Comparison of ENCODE assay signal across 9 cellular contexts in genomic region chr2:228318218-228318617, GRCh38.
A peak's percentile ranks its signal among the peaks of the same experiment; 100 is the strongest.
DNase-seq lines count a peak whose midpoint lies in the region; ATAC-seq and TF ChIP-seq lines count a peak whose summit lies in the region.
"Had no signal": no experiment of that assay in that cellular context is flagged by ENCODE, and none has a peak within 500 bp of the region (broad histone marks: within the 10 kb centered on the region; RNA-seq: fewer than 3 reads in every experiment).

No MANE protein-coding gene starts in this region.

- no peaks in the 10 kb centered on the region for H3K36me3 Mint-ChIP-seq in CD4-positive, alpha-beta memory T cell
- H3K36me3 Mint-ChIP-seq: activated naive CD8-positive, alpha-beta T cell had no signal

- no peak overlapping the region for H3K4me3 ChIP-seq in AG09309 (ENCODE audit: control insufficient read depth, low read depth, low read length)
- H3K4me3 ChIP-seq in OCI-LY7 (ENCODE audit: low read depth, low read length, poor library complexity, severe bottlenecking) = no peak overlapping the region
- H3K4me3 ChIP-seq in heart right ventricle = no peak overlapping the region
- H3K4me3 ChIP-seq in CD4-positive, alpha-beta memory T cell (ENCODE audit: low read length in 2 of 2) = no peak overlapping the region

- H3K9me3 Mint-ChIP-seq in CD4-positive, alpha-beta memory T cell = peaks cover 0 to 2% (median 2%) of the 10 kb centered on the region in 8 donors

- H3K4me1 Mint-ChIP-seq in CD4-positive, alpha-beta memory T cell = no peaks in the 10 kb centered on the region

- H3K27me3 ChIP-seq in heart right ventricle = no peaks in the 10 kb centered on the region
- no peaks in the 10 kb centered on the region for H3K27me3 ChIP-seq in CD4-positive, alpha-beta memory T cell (ENCODE audit: insufficient read depth, low read length)

- no peak overlapping the region for H3K27ac Mint-ChIP-seq in CD4-positive, alpha-beta memory T cell
- H3K27ac Mint-ChIP-seq: activated naive CD8-positive, alpha-beta T cell had no signal

- WGBS in heart right ventricle, 2 donors = 21 to 29% methylated on average over 1 of the region's 1 CpG

- no peaks in the 10 kb centered on the region for H3K27me3 Mint-ChIP-seq in CD4-positive, alpha-beta memory T cell
- H3K27me3 Mint-ChIP-seq: activated naive CD8-positive, alpha-beta T cell had no signal

- DNase-seq in AG09309 (ENCODE audit: low read depth) = no peak
- DNase-seq in H4 (ENCODE audit: low spot score) = peak; percentile 42
- DNase-seq in OCI-LY7 (ENCODE audit: low spot score) = no peak
- DNase-seq in heart right ventricle = peak; percentile 14 to 38
- DNase-seq in CD4-positive, alpha-beta memory T cell = no peak
- no peak for DNase-seq in NCI-H2081 treated with DMSO at 0.1 percent for 48 hours (lab: John Stamatoyannopoulos, UW)
- no peak for DNase-seq in activated T-cell treated with anti-CD3 and anti-CD28 coated beads, Interleukin-2, amount 50 U/mL, for 48 hours
- no peak for DNase-seq in amniotic stem cell (lab: John Stamatoyannopoulos, UW)

- H3K4me1 ChIP-seq in OCI-LY7 (ENCODE audit: insufficient read depth, low read length, poor library complexity, severe bottlenecking) = no peaks in the 10 kb centered on the region
- H3K4me1 ChIP-seq in heart right ventricle = peaks cover 0 to 19% (median 13%) of the 10 kb centered on the region in 9 donors
- no peaks in the 10 kb centered on the region for H3K4me1 ChIP-seq in CD4-positive, alpha-beta memory T cell (ENCODE audit: insufficient read depth, low read length)

- CTCF ChIA-PET in OCI-LY7 (lab: Charles Lee; ENCODE audit: unreplicated experiment) = no interaction called here
- CTCF ChIA-PET in CD4-positive, alpha-beta memory T cell (lab: Charles Lee; ENCODE audit: partially characterized antibody) = no interaction called here

- peak; percentile 29 for TF ChIP-seq CTCF in AG09309 (IDR thresholded peaks at IDR 0.05; ENCODE audit: control insufficient read depth, insufficient read depth, low read depth, low read length, missing control alignments)
- TF ChIP-seq CTCF in OCI-LY7 (conservative IDR thresholded peaks at IDR 0.05; ENCODE audit: low read length) = peak; percentile 37; the same call in 1 of the 2 replicates
- peak in 7 of 9 donors; percentile 42 to 60 (median 53) for TF ChIP-seq CTCF in heart right ventricle (IDR thresholded peaks at IDR 0.05)

- no peak overlapping the region for H3K4me2 ChIP-seq in OCI-LY7 (ENCODE audit: low read length)

- no peaks in the 10 kb centered on the region for H3K9me3 ChIP-seq in OCI-LY7 (ENCODE audit: low read length)
- no peaks in the 10 kb centered on the region for H3K9me3 ChIP-seq in heart right ventricle
- H3K9me3 ChIP-seq in CD4-positive, alpha-beta memory T cell (ENCODE audit: control insufficient read depth in 1 of 2, low read length in 2 of 2) = no peaks in the 10 kb centered on the region

- H3K79me2 ChIP-seq in OCI-LY7 (ENCODE audit: insufficient read depth, low read depth, low read length) = no peaks in the 10 kb centered on the region

- POLR2A ChIA-PET in OCI-LY7 (lab: Charles Lee) = no interaction called here
- POLR2A ChIA-PET in CD4-positive, alpha-beta memory T cell (lab: Charles Lee; ENCODE audit: partially characterized antibody) = no interaction called here

- no peaks in the 10 kb centered on the region for H3K36me3 ChIP-seq in OCI-LY7 (ENCODE audit: insufficient read depth, low read length)
- no peaks in the 10 kb centered on the region for H3K36me3 ChIP-seq in heart right ventricle
- no peaks in the 10 kb centered on the region for H3K36me3 ChIP-seq in CD4-positive, alpha-beta memory T cell (ENCODE audit: insufficient read depth, low read length)

- no peak overlapping the region for H3K4me3 Mint-ChIP-seq in CD4-positive, alpha-beta memory T cell
- H3K4me3 Mint-ChIP-seq: activated naive CD8-positive, alpha-beta T cell had no signal

- no TSS peak for BruUV-seq in OCI-LY7 (replicated peaks; lab: Mats Ljungman, UMichigan)

- no peaks in the 10 kb centered on the region for H3K9me2 ChIP-seq in OCI-LY7 (ENCODE audit: insufficient read depth, low read length)

- H2AFZ ChIP-seq in OCI-LY7 (ENCODE audit: low read length) = no peak overlapping the region

- no peaks in the 10 kb centered on the region for H4K20me1 ChIP-seq in OCI-LY7 (ENCODE audit: insufficient read depth, low read length)

- ATAC-seq in heart right ventricle = peak in 7 of 8 donors; percentile 61 to 82 (median 77)

- H3K27ac ChIP-seq in OCI-LY7 (ENCODE audit: low read depth, low read length, poor library complexity, severe bottlenecking) = no peak overlapping the region
- no peak overlapping the region for H3K27ac ChIP-seq in heart right ventricle
- no peak overlapping the region for H3K27ac ChIP-seq in CD4-positive, alpha-beta memory T cell (ENCODE audit: low read depth, low read length)

- intact Hi-C loops in OCI-LY7 (cut with micrococcal nuclease; ENCODE audit: unreplicated experiment) (no loop called here), heart right ventricle (cut with DNase I) (loop anchor here in 1 of 10 donors (5.0 to 10.0 kb wide), 2 partner anchors 133 to 339 kb away; partner anchors contain the start of gene SPHKAP)
- intact Hi-C loops in CD4-positive, alpha-beta memory T cell (cut with micrococcal nuclease) = no loop called here

Comparison
In these comparisons a context has a peak if more than half of its experiments do, and no peak if none do; other contexts are left out.
1. DNase-seq: peak in H4 (single experiment) and heart right ventricle (2 of 2); none in AG09309 (single experiment), OCI-LY7 (single experiment), CD4-positive, alpha-beta memory T cell (0 of 5), NCI-H2081 treated with DMSO at 0.1 percent for 48 hours (single experiment), activated T-cell treated with anti-CD3 and anti-CD28 coated beads, Interleukin-2, amount 50 U/mL, for 48 hours (0 of 2) and amniotic stem cell (single experiment).
2. Peak in every context shown above with its lines, with median percentiles within 50 percentile points of each other: CTCF ChIP-seq.